In the genomic region with DNA sequence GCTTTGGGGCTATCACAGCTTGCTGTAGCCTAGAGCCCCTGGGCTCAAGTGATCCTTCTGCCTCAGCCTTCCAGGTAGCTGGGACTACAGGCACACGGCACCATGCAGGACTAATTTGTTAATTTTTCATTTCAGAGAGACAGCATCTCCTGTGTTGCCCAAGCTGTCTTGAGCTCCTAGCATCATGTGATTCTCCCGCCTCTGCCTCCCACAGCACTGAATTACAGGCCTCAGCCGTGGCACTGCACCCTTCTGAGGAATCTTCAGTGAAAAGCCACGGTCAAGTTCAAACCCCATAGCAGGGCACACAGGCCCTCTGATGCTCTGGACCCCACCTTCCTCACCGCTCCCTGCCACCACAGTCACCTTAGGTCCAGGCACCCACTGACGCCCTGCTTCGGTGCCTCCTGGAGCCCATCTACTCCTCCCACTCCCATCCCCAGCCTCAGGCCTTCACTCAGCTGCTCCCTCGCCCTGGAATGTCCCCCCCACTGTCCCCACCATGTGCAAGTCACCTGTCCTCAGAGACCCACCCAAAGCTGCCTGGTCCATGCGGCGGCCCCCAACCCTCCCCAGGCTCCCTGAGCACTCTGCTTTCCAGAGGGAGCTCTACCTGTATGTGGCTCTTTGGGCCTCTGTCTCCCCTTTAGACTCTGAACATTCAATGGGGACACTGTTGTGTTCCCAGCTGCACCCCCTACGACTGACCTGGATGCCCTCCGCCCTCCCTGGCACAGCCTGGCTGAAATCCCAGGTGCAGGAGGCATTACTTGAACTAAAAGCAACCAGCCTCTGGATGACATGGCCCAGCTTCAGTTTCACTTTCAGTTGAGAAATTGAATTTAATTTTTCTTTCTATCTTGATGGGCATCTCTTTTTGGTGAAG, we compare ENCODE assay signal across 8 cellular contexts. TPM values are rescaled to one million over a fixed set of nuclear protein-coding genes. Genes with fewer than 3 reads are reported as not detected.
DNase-seq lines count a peak whose midpoint lies in the region; ATAC-seq and TF ChIP-seq lines count a peak whose summit lies in the region.

No MANE protein-coding gene starts in this region.

- intact Hi-C loops in CD14-positive monocyte (cut with micrococcal nuclease) (no loop called here), vagina (cut with DNase I) (no loop called here)

- peak overlapping the region; percentile 72 for H3K27ac ChIP-seq in caudate nucleus (ENCODE audit: low read depth, low read length)
- peak overlapping the region; percentile 87 to 96 for H3K27ac ChIP-seq in mucosa of rectum (ENCODE audit: low read depth in 2 of 2, low read length in 2 of 2)
- peak overlapping the region; percentile 93 for H3K27ac ChIP-seq in vagina

- peak overlapping the region; percentile 94 to 96 (median 95) for H3K27ac Mint-ChIP-seq in CD14-positive monocyte

- no peak for ATAC-seq in HG03457 (IDR thresholded peaks at IDR 0.05; ENCODE audit: unreplicated experiment)

- H3K4me1 Mint-ChIP-seq in CD14-positive monocyte: peaks cover 56% of the 10 kb centered on the region

- H3K9me3 ChIP-seq in mucosa of rectum (ENCODE audit: control insufficient read depth in 2 of 2, low read length in 2 of 2) (no peaks in the 10 kb centered on the region), vagina (no peaks in the 10 kb centered on the region)

- DNase-seq in CD14-positive monocyte (ENCODE audit: low spot score) (no peak), LNCaP clone FGC (ENCODE audit: low read depth) (no peak), caudate nucleus (lab: John Stamatoyannopoulos, UW) (peak in 23 of 61 donors; percentile 4 to 69 (median 27)), vagina (ENCODE audit: extremely low spot score in 2 of 2) (peak; percentile 61 to 87), NCI-H345 (lab: John Stamatoyannopoulos, UW) (no peak), NCI-H748 (lab: John Stamatoyannopoulos, UW; ENCODE audit: unreplicated experiment) (no peak)

- H3K9me3 Mint-ChIP-seq in CD14-positive monocyte: peaks cover 0 to 4% (median 3%) of the 10 kb centered on the region in 7 donors

- no peaks in the 10 kb centered on the region for H3K27me3 ChIP-seq in mucosa of rectum (ENCODE audit: control insufficient read depth in 2 of 2, insufficient read depth in 2 of 2, low read length in 2 of 2)
- H3K27me3 ChIP-seq in vagina: no peaks in the 10 kb centered on the region

- peaks cover 15 to 23% of the 10 kb centered on the region in 2 donors for H3K4me1 ChIP-seq in mucosa of rectum (ENCODE audit: control insufficient read depth in 2 of 2, insufficient read depth in 2 of 2, low read length in 2 of 2)
- H3K4me1 ChIP-seq in vagina: peaks cover 48% of the 10 kb centered on the region

- TF ChIP-seq POLR2A in vagina (IDR thresholded peaks at IDR 0.05): no peak

- H3K4me3 ChIP-seq in LNCaP clone FGC (ENCODE audit: low read depth, low read length) (peak overlapping the region; percentile 73), mucosa of rectum (ENCODE audit: low read length in 2 of 2) (peak overlapping the region; percentile 77 to 98), vagina (peak overlapping the region; percentile 56 to 73)

- H3K36me3 ChIP-seq in mucosa of rectum (ENCODE audit: control insufficient read depth in 2 of 2, insufficient read depth in 2 of 2, low read length in 2 of 2) (peaks cover 0 to 15% of the 10 kb centered on the region in 2 donors), vagina (peaks cover 0 to 10% of the 10 kb centered on the region in 2 donors)

- TF ChIP-seq CTCF in CD14-positive monocyte (IDR thresholded peaks at IDR 0.05) (no peak), LNCaP clone FGC (IDR thresholded peaks at IDR 0.05; ENCODE audit: control insufficient read depth, extremely low read depth, insufficient read depth) (no peak), vagina (IDR thresholded peaks at IDR 0.05) (no peak)

- peaks cover 0 to 2% (median 0%) of the 10 kb centered on the region in 3 donors for H3K27me3 Mint-ChIP-seq in CD14-positive monocyte (ENCODE audit: low read depth in 3 of 3)

- peak overlapping the region; percentile 95 to 98 for H3K4me3 Mint-ChIP-seq in CD14-positive monocyte

- peaks cover 43 to 44% of the 10 kb centered on the region in 2 donors for H3K36me3 Mint-ChIP-seq in CD14-positive monocyte

- H3K9ac ChIP-seq in mucosa of rectum (ENCODE audit: low read depth in 1 of 2, low read length in 2 of 2): peak overlapping the region; percentile 26 to 69

RNA-seq across cellular contexts. Expression of gene APOL2, which starts 1.6 kb away (rescaled TPM):
- polyA plus RNA-seq in CD14-positive monocyte: 10 to 100 TPM; 12.6 to 13.2 TPM
- 63.8 TPM for total RNA-seq in vagina

RNA-seq across cellular contexts. Expression of gene APOL1, which starts 15.2 kb away (rescaled TPM):
- polyA plus RNA-seq in CD14-positive monocyte: 1 to 10 TPM; 3.4 to 6.1 TPM
- 28.5 TPM for total RNA-seq in vagina

RNA-seq across cellular contexts. Expression of gene APOL4, which starts 36.1 kb away (rescaled TPM):
- 1 to 10 TPM in 1 of 2 donors, under 1 TPM in 1; 0.71 to 1.4 TPM for polyA plus RNA-seq in CD14-positive monocyte
- 4.2 TPM for total RNA-seq in vagina

Comparison
In these comparisons a context has a peak if more than half of its experiments do, and no peak if none do; other contexts are left out.
1. DNase-seq: peak in vagina (2 of 2); none in CD14-positive monocyte (single experiment), LNCaP clone FGC (single experiment), NCI-H345 (single experiment) and NCI-H748 (single experiment).
2. Peak in every context shown above with its lines, with median percentiles within 50 percentile points of each other: H3K4me3 ChIP-seq and H3K27ac ChIP-seq.